ENCODE assay signal across 7 cellular contexts in genomic region chr3:61718565-61718964, GRCh38.
"Had no signal": no experiment of that assay in that cellular context is flagged by ENCODE, and none has a peak within 500 bp of the region (broad histone marks: within the 10 kb centered on the region; RNA-seq: fewer than 3 reads in every experiment).

No MANE protein-coding gene starts in this region.

- DNase-seq: activated CD4-positive, alpha-beta T cell treated with anti-CD3 and anti-CD28 coated beads, Interleukin-2, amount 10 ng/mL, durations not matched to agents 24 days and 14 days; activated naive CD4-positive, alpha-beta T cell treated with anti-CD3 and anti-CD28 coated beads, Interleukin-2, amount 10 ng/mL, durations not matched to agents 7 days and 5 days; esophagus squamous epithelium; foreskin melanocyte; pancreas; stimulated activated CD4-positive, alpha-beta T cell treated with anti-CD3 and anti-CD28 coated beads, Interleukin-4, amount 100 ng/mL, for 4 hours; stimulated activated naive CD8-positive, alpha-beta T cell treated with anti-CD3 and anti-CD28 coated beads, Interleukin-15, amount 100 ng/mL, for 72 hours had no signal

- ATAC-seq: pancreas; stimulated activated naive CD8-positive, alpha-beta T cell treated with anti-CD3 and anti-CD28 coated beads, Interleukin-15, amount 100 ng/mL, for 72 hours had no signal
